Comparison of ENCODE assay signal across 11 cellular contexts in genomic region chr3:115913069-115913686, GRCh38.
A peak's percentile ranks its signal among the peaks of the same experiment; 100 is the strongest.
DNase-seq lines count a peak whose midpoint lies in the region; ATAC-seq and TF ChIP-seq lines count a peak whose summit lies in the region.
"Had no signal": no experiment of that assay in that cellular context is flagged by ENCODE, and none has a peak within 500 bp of the region (broad histone marks: within the 10 kb centered on the region; RNA-seq: fewer than 3 reads in every experiment).

No MANE protein-coding gene starts in this region.

- H4K20me1 ChIP-seq in Loucy (ENCODE audit: insufficient read depth, low read length, poor library complexity, severe bottlenecking), result no peaks in the 10 kb centered on the region

- H3K9me3 Mint-ChIP-seq in chondrocyte (ENCODE audit: low read depth), result no peaks in the 10 kb centered on the region
- H3K9me3 Mint-ChIP-seq in immature natural killer cell, result peaks cover 0 to 10% (median 3%) of the 10 kb centered on the region in 6 donors
- H3K9me3 Mint-ChIP-seq in activated naive CD8-positive, alpha-beta T cell treated with anti-CD3 and anti-CD28 coated beads for 36 hours, result no peaks in the 10 kb centered on the region
- H3K9me3 Mint-ChIP-seq: CD4-positive, alpha-beta T cell had no signal

- no peak overlapping the region for H3K4me2 ChIP-seq in Loucy (ENCODE audit: low read depth, low read length, poor library complexity, severe bottlenecking)

- H3K9me2 ChIP-seq in Loucy (replicated peaks; ENCODE audit: low read depth, low read length), result no peaks in the 10 kb centered on the region

- H3K4me3 Mint-ChIP-seq in chondrocyte (ENCODE audit: unreplicated experiment), result no peak overlapping the region
- H3K4me3 Mint-ChIP-seq in immature natural killer cell, result no peak overlapping the region
- no peak overlapping the region for H3K4me3 Mint-ChIP-seq in activated naive CD8-positive, alpha-beta T cell treated with anti-CD3 and anti-CD28 coated beads for 36 hours
- H3K4me3 Mint-ChIP-seq: CD4-positive, alpha-beta T cell had no signal

- H3K27ac ChIP-seq in psoas muscle, result no peak overlapping the region

- no peaks in the 10 kb centered on the region for H3K36me3 ChIP-seq in Loucy (ENCODE audit: insufficient read depth, low read length)
- no peaks in the 10 kb centered on the region for H3K36me3 ChIP-seq in psoas muscle (ENCODE audit: insufficient read depth in 1 of 2, low read depth in 1 of 2)

- TF ChIP-seq CTCF in Loucy (conservative IDR thresholded peaks at IDR 0.05; ENCODE audit: low read length) (peak; percentile 51), chondrocyte (IDR thresholded peaks at IDR 0.05) (peak; percentile 83), psoas muscle (IDR thresholded peaks at IDR 0.05) (peak; percentile 22)

- no peaks in the 10 kb centered on the region for H3K27me3 Mint-ChIP-seq in chondrocyte (ENCODE audit: low read depth)
- H3K27me3 Mint-ChIP-seq in immature natural killer cell (ENCODE audit: low read depth in 3 of 3), result peaks cover 0 to 2% (median 0%) of the 10 kb centered on the region in 3 donors
- H3K27me3 Mint-ChIP-seq in activated naive CD8-positive, alpha-beta T cell treated with anti-CD3 and anti-CD28 coated beads for 36 hours, result no peaks in the 10 kb centered on the region

- no peak overlapping the region for H2AFZ ChIP-seq in Loucy (ENCODE audit: low read length)

- H3K4me1 Mint-ChIP-seq in chondrocyte (ENCODE audit: low read depth) (no peaks in the 10 kb centered on the region), immature natural killer cell (no peaks in the 10 kb centered on the region)
- H3K4me1 Mint-ChIP-seq in activated naive CD8-positive, alpha-beta T cell treated with anti-CD3 and anti-CD28 coated beads for 36 hours, result no peaks in the 10 kb centered on the region

- no peak overlapping the region for H3K27ac Mint-ChIP-seq in chondrocyte (ENCODE audit: unreplicated experiment)
- no peak overlapping the region for H3K27ac Mint-ChIP-seq in immature natural killer cell
- no peak overlapping the region for H3K27ac Mint-ChIP-seq in activated naive CD8-positive, alpha-beta T cell treated with anti-CD3 and anti-CD28 coated beads for 36 hours
- H3K27ac Mint-ChIP-seq: CD4-positive, alpha-beta T cell had no signal

- H3K36me3 Mint-ChIP-seq in chondrocyte (ENCODE audit: low read depth) (no peaks in the 10 kb centered on the region), immature natural killer cell (no peaks in the 10 kb centered on the region)
- H3K36me3 Mint-ChIP-seq in activated naive CD8-positive, alpha-beta T cell treated with anti-CD3 and anti-CD28 coated beads for 36 hours, result no peaks in the 10 kb centered on the region

- H3K4me1 ChIP-seq in Loucy (ENCODE audit: insufficient read depth, low read length, poor library complexity, severe bottlenecking) (no peaks in the 10 kb centered on the region), psoas muscle (no peaks in the 10 kb centered on the region)

- no peaks in the 10 kb centered on the region for H3K9me3 ChIP-seq in Loucy (ENCODE audit: insufficient read depth, low read depth, low read length)
- H3K9me3 ChIP-seq in psoas muscle, result no peaks in the 10 kb centered on the region

- DNase-seq in NCI-H2171 treated with DMSO at 0.1 percent for 48 hours (lab: John Stamatoyannopoulos, UW) (peak; percentile 56), NCI-H2171 (lab: John Stamatoyannopoulos, UW) (no peak), chondrocyte (ENCODE audit: low spot score) (no peak), psoas muscle (no peak), AG08396 (ENCODE audit: low spot score) (no peak), immature natural killer cell (no peak)
- DNase-seq in activated naive CD8-positive, alpha-beta T cell treated with anti-CD3 and anti-CD28 coated beads for 36 hours, result no peak
- DNase-seq: activated T-cell treated with anti-CD3 and anti-CD28 coated beads for 4 hours; CD4-positive, alpha-beta T cell had no signal

- no peaks in the 10 kb centered on the region for H3K79me2 ChIP-seq in Loucy (ENCODE audit: insufficient read depth, low read length)

- no peaks in the 10 kb centered on the region for H3K27me3 ChIP-seq in Loucy (ENCODE audit: insufficient read depth, low read length, poor library complexity, severe bottlenecking)
- H3K27me3 ChIP-seq in psoas muscle (ENCODE audit: insufficient read depth in 3 of 3, low read length in 2 of 3), result no peaks in the 10 kb centered on the region

- H3K9ac ChIP-seq in Loucy (ENCODE audit: low read depth, low read length, poor library complexity, severe bottlenecking), result no peak overlapping the region

- H3K4me3 ChIP-seq in Loucy (ENCODE audit: low read length, poor library complexity, severe bottlenecking) (no peak overlapping the region), psoas muscle (no peak overlapping the region)

- ATAC-seq in psoas muscle, result no peak
- ATAC-seq: esophagus mucosa had no signal

- WGBS in psoas muscle, 3 donors, result 76 to 85% (median 80%) methylated on average over 4 of the region's 4 CpGs

- intact Hi-C loops in psoas muscle (cut with DNase I), result no loop called here

- no peaks in the 10 kb centered on the region for H3F3A ChIP-seq in Loucy (ENCODE audit: low read depth)

Comparison
In these comparisons a context has a peak if more than half of its experiments do, and no peak if none do; other contexts are left out.
1. CTCF ChIP-seq: peak in every context shown above with its lines; median percentile 83 in chondrocyte; 51 in Loucy; 22 in psoas muscle.